Comparison of ENCODE assay signal across 20 cellular contexts in the genomic region with DNA sequence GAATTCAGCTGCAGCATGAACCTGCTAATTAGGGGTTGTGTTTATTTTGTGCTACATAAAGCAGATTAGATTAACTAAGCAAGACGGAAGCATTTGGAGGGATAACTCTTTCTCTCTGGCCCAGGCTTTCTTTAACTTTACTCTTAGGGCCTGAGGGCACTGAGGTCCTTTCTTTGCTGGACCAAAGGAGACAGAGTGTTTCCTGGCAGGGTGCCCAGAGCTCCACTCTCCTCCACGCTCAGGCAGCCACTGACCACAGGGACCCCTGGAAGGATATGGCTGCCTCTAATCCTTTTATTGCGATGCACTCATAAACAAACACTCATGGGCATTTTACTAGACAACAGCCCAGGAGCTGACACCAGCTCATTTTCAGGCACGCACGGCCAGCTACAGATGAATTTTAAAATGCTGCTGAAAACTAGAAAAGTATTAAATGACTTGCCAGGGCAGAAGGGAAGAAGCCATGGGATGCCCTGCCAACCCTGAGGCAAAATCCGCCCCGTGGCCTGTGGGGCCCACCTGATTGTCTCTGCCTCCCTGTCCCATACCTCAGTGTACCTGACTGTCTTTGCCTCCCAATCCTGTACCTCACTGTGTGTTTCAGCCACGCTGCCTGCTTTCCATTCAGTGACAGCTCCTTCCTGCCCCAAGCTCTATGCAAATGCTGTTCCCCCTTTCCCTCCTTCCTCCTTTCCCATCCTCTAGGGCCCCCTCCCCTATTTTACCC.
DNase-seq lines count a peak whose midpoint lies in the region; ATAC-seq and TF ChIP-seq lines count a peak whose summit lies in the region.
"Had no signal": no experiment of that assay in that cellular context is flagged by ENCODE, and none has a peak within 500 bp of the region (broad histone marks: within the 10 kb centered on the region; RNA-seq: fewer than 3 reads in every experiment).

No MANE protein-coding gene starts in this region.

- H3K4me1 ChIP-seq in sigmoid colon, result peaks cover 0 to 8% (median 4%) of the 10 kb centered on the region in 4 donors
- H3K4me1 ChIP-seq: SJSA1 had no signal

- no peak overlapping the region for H3K27ac ChIP-seq in sigmoid colon
- H3K27ac ChIP-seq: HL-60, KMS-11, SJSA1, skin epidermis had no signal

- in situ Hi-C loops in astrocyte of the cerebellum (cut with HindIII; ENCODE audit: low sequenced_read_pairs), result no loop called here

- H3K4me1 Mint-ChIP-seq in nephron, result peaks cover 35% of the 10 kb centered on the region
- H3K4me1 Mint-ChIP-seq: activated naive CD8-positive, alpha-beta T cell treated with anti-CD3 and anti-CD28 coated beads for 36 hours; stimulated activated effector memory CD8-positive, alpha-beta T cell treated with anti-CD3 and anti-CD28 coated beads, Interleukin-12 subunit alpha, Interleukin-12 subunit beta, amount 100 ng/mL, for 72 hours had no signal

- H3K27me3 Mint-ChIP-seq in nephron (ENCODE audit: low read depth), result peaks cover 21% of the 10 kb centered on the region

- peak overlapping the region; percentile 1 to 84 (median 53) for H3K27ac Mint-ChIP-seq in nephron
- H3K27ac Mint-ChIP-seq: activated naive CD8-positive, alpha-beta T cell treated with anti-CD3 and anti-CD28 coated beads for 36 hours; stimulated activated effector memory CD8-positive, alpha-beta T cell treated with anti-CD3 and anti-CD28 coated beads, Interleukin-12 subunit alpha, Interleukin-12 subunit beta, amount 100 ng/mL, for 72 hours had no signal

- no peaks in the 10 kb centered on the region for H3K9me3 ChIP-seq in sigmoid colon
- H3K9me3 ChIP-seq: SJSA1 had no signal

- H3K36me3 Mint-ChIP-seq in nephron (ENCODE audit: low read depth), result no peaks in the 10 kb centered on the region
- H3K36me3 Mint-ChIP-seq: activated naive CD8-positive, alpha-beta T cell treated with anti-CD3 and anti-CD28 coated beads for 36 hours; stimulated activated effector memory CD8-positive, alpha-beta T cell treated with anti-CD3 and anti-CD28 coated beads, Interleukin-12 subunit alpha, Interleukin-12 subunit beta, amount 100 ng/mL, for 72 hours had no signal

- no peaks in the 10 kb centered on the region for H3K9me3 Mint-ChIP-seq in nephron
- H3K9me3 Mint-ChIP-seq: activated naive CD8-positive, alpha-beta T cell treated with anti-CD3 and anti-CD28 coated beads for 36 hours; stimulated activated effector memory CD8-positive, alpha-beta T cell treated with anti-CD3 and anti-CD28 coated beads, Interleukin-12 subunit alpha, Interleukin-12 subunit beta, amount 100 ng/mL, for 72 hours had no signal

- no peak overlapping the region for H3K4me3 Mint-ChIP-seq in nephron
- H3K4me3 Mint-ChIP-seq: activated naive CD8-positive, alpha-beta T cell treated with anti-CD3 and anti-CD28 coated beads for 36 hours; stimulated activated effector memory CD8-positive, alpha-beta T cell treated with anti-CD3 and anti-CD28 coated beads, Interleukin-12 subunit alpha, Interleukin-12 subunit beta, amount 100 ng/mL, for 72 hours had no signal

- TF ChIP-seq EP300 in sigmoid colon (IDR thresholded peaks at IDR 0.05), result no peak

- ATAC-seq in GM19455 (IDR thresholded peaks at IDR 0.05; ENCODE audit: unreplicated experiment) (no peak), GM21360 (IDR thresholded peaks at IDR 0.05; ENCODE audit: unreplicated experiment) (no peak)
- ATAC-seq: stimulated activated effector memory CD8-positive, alpha-beta T cell treated with anti-CD3 and anti-CD28 coated beads, Interleukin-12 subunit alpha, Interleukin-12 subunit beta, amount 100 ng/mL, for 72 hours had no signal

- H3K4me3 ChIP-seq in astrocyte of the cerebellum (ENCODE audit: low read depth, low read length), result no peak overlapping the region
- no peak overlapping the region for H3K4me3 ChIP-seq in sigmoid colon
- H3K4me3 ChIP-seq: SJSA1, skin epidermis had no signal

- H3K27me3 ChIP-seq in sigmoid colon, result no peaks in the 10 kb centered on the region
- H3K27me3 ChIP-seq: SJSA1 had no signal

- H3K36me3 ChIP-seq in sigmoid colon, result no peaks in the 10 kb centered on the region
- H3K36me3 ChIP-seq: SJSA1 had no signal

- TF ChIP-seq CTCF in astrocyte of the cerebellum (IDR thresholded peaks at IDR 0.05; ENCODE audit: low read depth, low read length, missing control alignments) (no peak), nephron (IDR thresholded peaks at IDR 0.05; ENCODE audit: unreplicated experiment in 3 of 3) (no peak), sigmoid colon (IDR thresholded peaks at IDR 0.05) (no peak)

- DNase-seq in DMS79 (lab: John Stamatoyannopoulos, UW) (peak; percentile 62), M059J (ENCODE audit: low read depth) (peak; percentile 87), astrocyte of the cerebellum (ENCODE audit: low read depth) (peak; percentile 22), sigmoid colon (no peak), DMS114 treated with DMSO at 0.1 percent for 48 hours (lab: John Stamatoyannopoulos, UW; ENCODE audit: unreplicated experiment) (no peak)
- DNase-seq: activated CD4-positive, alpha-beta T cell treated with anti-CD3 and anti-CD28 coated beads for 4 hours; activated naive CD8-positive, alpha-beta T cell treated with anti-CD3 and anti-CD28 coated beads for 36 hours; DMS 273 treated with DMSO at 0.1 percent for 48 hours; midbrain; NCI-H1436 treated with DMSO at 0.1 percent for 48 hours; occipital lobe; T1000 had no signal

- TF ChIP-seq POLR2A in sigmoid colon (IDR thresholded peaks at IDR 0.05), result no peak

- WGBS in sigmoid colon, 2 donors, result 69 to 76% methylated on average over 8 of the region's 8 CpGs

- intact Hi-C loops in sigmoid colon (cut with DNase I), result no loop called here

Comparison
In these comparisons a context has a peak if more than half of its experiments do, and no peak if none do; other contexts are left out.
1. DNase-seq: peak in DMS79 (single experiment), M059J (single experiment) and astrocyte of the cerebellum (single experiment); none in sigmoid colon (single experiment) and DMS114 treated with DMSO at 0.1 percent for 48 hours (single experiment).